In the genomic region with DNA sequence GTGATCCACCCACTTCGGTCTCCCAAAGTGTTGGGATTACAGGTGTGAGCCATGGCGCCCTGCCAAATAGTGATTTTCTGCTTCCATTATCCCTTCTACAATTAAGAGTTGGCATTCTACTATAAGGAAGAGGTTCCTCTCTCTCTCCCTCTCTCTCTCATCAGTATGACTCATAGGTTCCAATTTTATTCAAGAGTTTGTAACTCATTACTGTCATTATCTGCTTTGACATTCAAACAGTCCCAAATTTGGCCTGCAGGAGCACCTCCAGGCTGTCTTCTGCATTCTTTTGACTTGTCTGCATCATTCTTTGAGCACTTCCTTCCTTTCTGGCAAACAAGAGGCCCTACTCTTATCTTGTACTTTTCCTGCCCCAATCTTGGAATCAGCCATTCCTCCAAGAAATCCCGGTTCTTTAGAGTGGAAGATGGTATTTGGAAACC, we compare ENCODE assay signal across 17 cellular contexts. TPM values are rescaled to one million over a fixed set of nuclear protein-coding genes. Genes with fewer than 3 reads are reported as not detected.
A peak's percentile ranks its signal among the peaks of the same experiment; 100 is the strongest.
DNase-seq lines count a peak whose midpoint lies in the region; ATAC-seq, FAIRE-seq and TF ChIP-seq lines count a peak whose summit lies in the region.
"Had no signal": no experiment of that assay in that cellular context is flagged by ENCODE, and none has a peak within 500 bp of the region (broad histone marks: within the 10 kb centered on the region; RNA-seq: fewer than 3 reads in every experiment).

No MANE protein-coding gene starts in this region.

- no TSS peak for BruUV-seq in HCT116 (replicated peaks; lab: Mats Ljungman, UMichigan)

- H4K20me1 ChIP-seq in HCT116 (ENCODE audit: insufficient read depth): no peaks in the 10 kb centered on the region

- H3K4me3 ChIP-seq in HCT116 (replicated peaks in 1 of 2; ENCODE audit: low read depth in 1 of 2, low read length in 2 of 2): no peak overlapping the region
- H3K4me3 ChIP-seq in psoas muscle: no peak overlapping the region
- H3K4me3 ChIP-seq in aorta (ENCODE audit: low read length in 2 of 2): no peak overlapping the region
- H3K4me3 ChIP-seq: gastroesophageal sphincter, GM23338, lower lobe of right lung, SJSA1 had no signal

- peak; percentile 50 for DNase-seq in AG08395 (ENCODE audit: low spot score)
- DNase-seq in HCT116 (ENCODE audit: low read depth, low spot score): no peak
- DNase-seq in NCI-H748 (lab: John Stamatoyannopoulos, UW; ENCODE audit: unreplicated experiment): peak; percentile 59
- no peak for DNase-seq in psoas muscle
- DNase-seq in effector CD8-positive, alpha-beta T cell (lab: John Stamatoyannopoulos, UW): no peak
- DNase-seq in GM12891 (ENCODE audit: insufficient read length, low spot score): no peak
- no peak for DNase-seq in aorta
- DNase-seq: activated CD4-positive, alpha-beta T cell treated with anti-CD3 and anti-CD28 coated beads for 48 hours; activated naive CD4-positive, alpha-beta T cell; lower lobe of right lung; stimulated activated CD8-positive, alpha-beta memory T cell treated with anti-CD3 and anti-CD28 coated beads, Interleukin-4, amount 100 ng/mL, for 48 hours had no signal

- H3K27ac ChIP-seq in HCT116 (ENCODE audit: low read depth, low read length) (no peak overlapping the region), psoas muscle (no peak overlapping the region), aorta (ENCODE audit: low read depth in 1 of 2, low read length in 2 of 2) (no peak overlapping the region)
- H3K27ac ChIP-seq: C4-2B, gastroesophageal sphincter, lower lobe of right lung, SJSA1 had no signal

- peaks cover 0 to 17% of the 10 kb centered on the region in 2 experiments; a peak in 2 of 4 replicates for H3K4me1 ChIP-seq in HCT116 (ENCODE audit: control insufficient read depth in 1 of 2, insufficient read depth in 2 of 2, low read length in 2 of 2)
- H3K4me1 ChIP-seq in psoas muscle: no peaks in the 10 kb centered on the region
- H3K4me1 ChIP-seq in aorta (ENCODE audit: control insufficient read depth in 1 of 2, insufficient read depth in 2 of 2, low read length in 2 of 2): no peaks in the 10 kb centered on the region
- H3K4me1 ChIP-seq: gastroesophageal sphincter, lower lobe of right lung had no signal

- no peaks in the 10 kb centered on the region for H3K79me2 ChIP-seq in HCT116 (ENCODE audit: insufficient read depth, low read length)

- no peak for TF ChIP-seq POLR2A in HCT116 (IDR thresholded peaks at IDR 0.05; ENCODE audit: borderline replicate concordance, extremely low read depth, insufficient read depth, insufficient read length)
- no peak for TF ChIP-seq POLR2A in GM12891 (IDR thresholded peaks at IDR 0.05; ENCODE audit: low read depth, low read length)

- intact Hi-C loops in HCT116 (cut with micrococcal nuclease) (no loop called here), psoas muscle (cut with DNase I) (no loop called here), aorta (cut with DNase I) (no loop called here)

- RAD21 ChIA-PET in HCT116 (lab: Charles Lee; ENCODE audit: low non-redundant PET in 1 of 2, low total read pairs in 2 of 2, uncharacterized antibody in 2 of 2, unreplicated experiment in 2 of 2): interaction anchor here in 1 of 2 experiments (0.6 kb wide), 1 partner anchor 163 kb away, joined by 4 read pairs; no protein-coding TSS in a partner anchor

- POLR2A ChIA-PET in HCT116 (lab: Charles Lee): interaction anchor here (0.7 kb wide), 1 partner anchor 78 kb away, joined by 3 read pairs; no protein-coding TSS in a partner anchor

- WGBS in psoas muscle, 3 donors: 78 to 82% (median 80%) methylated on average over 3 of the region's 3 CpGs
- 88 to 91% methylated on average over 3 of the region's 3 CpGs for WGBS in aorta, 2 donors

- H3K36me3 ChIP-seq in HCT116 (ENCODE audit: control insufficient read depth in 1 of 2, insufficient read depth in 2 of 2, low read length in 2 of 2) (no peaks in the 10 kb centered on the region), psoas muscle (ENCODE audit: insufficient read depth in 1 of 2, low read depth in 1 of 2) (no peaks in the 10 kb centered on the region), aorta (ENCODE audit: control insufficient read depth in 1 of 2, insufficient read depth in 2 of 2, low read length in 1 of 2) (no peaks in the 10 kb centered on the region)
- H3K36me3 ChIP-seq: gastroesophageal sphincter, lower lobe of right lung, SJSA1 had no signal

- no peak overlapping the region for H3K4me2 ChIP-seq in HCT116 (ENCODE audit: low read length)
- H3K4me2 ChIP-seq: GM23338 had no signal

- no peak overlapping the region for H3K9ac ChIP-seq in HCT116 (ENCODE audit: low read length)

- no peak overlapping the region for H2AFZ ChIP-seq in HCT116 (ENCODE audit: low read depth, low read length, poor library complexity, severe bottlenecking)
- H2AFZ ChIP-seq: GM23338 had no signal

- no peak for TF ChIP-seq RAD21 in HCT116 (IDR thresholded peaks at IDR 0.05; ENCODE audit: low read depth)

- H3K27me3 ChIP-seq in HCT116 (ENCODE audit: insufficient read depth, low read length) (no peaks in the 10 kb centered on the region), psoas muscle (ENCODE audit: insufficient read depth in 3 of 3, low read length in 2 of 3) (no peaks in the 10 kb centered on the region), aorta (ENCODE audit: control insufficient read depth in 1 of 2, insufficient read depth in 2 of 2, low read length in 1 of 2) (no peaks in the 10 kb centered on the region)
- H3K27me3 ChIP-seq: gastroesophageal sphincter, SJSA1 had no signal

- H3K9me2 ChIP-seq in HCT116 (ENCODE audit: insufficient read depth): no peaks in the 10 kb centered on the region

- CTCF ChIA-PET in HCT116 (lab: Charles Lee): no interaction called here

- no peak for FAIRE-seq in GM12891 (lab: Jason Lieb, UNC)
- FAIRE-seq: HTR-8/SVneo had no signal

- H3K9me3 ChIP-seq in HCT116 (ENCODE audit: control insufficient read depth in 1 of 2, insufficient read depth in 1 of 2, low read depth in 1 of 2, low read length in 2 of 2): no peaks in the 10 kb centered on the region
- H3K9me3 ChIP-seq in psoas muscle: no peaks in the 10 kb centered on the region
- no peaks in the 10 kb centered on the region for H3K9me3 ChIP-seq in aorta (ENCODE audit: control insufficient read depth, low read length)
- H3K9me3 ChIP-seq: gastroesophageal sphincter, lower lobe of right lung, SJSA1 had no signal

- ATAC-seq in HCT116 (no peak), esophagus mucosa (peak; percentile 47), psoas muscle (no peak), aorta (ENCODE audit: low FRiP score) (no peak)
- ATAC-seq: gastroesophageal sphincter, GM23338, lower lobe of right lung had no signal

- TF ChIP-seq CTCF in HCT116 (IDR thresholded peaks at IDR 0.05 in 2 of 3, conservative IDR thresholded peaks at IDR 0.05 in 1 of 3; ENCODE audit: borderline replicate concordance in 1 of 3, insufficient read depth in 1 of 3, low read depth in 2 of 3, low read length in 2 of 3) (no peak), psoas muscle (IDR thresholded peaks at IDR 0.05) (no peak)

TF ChIP-seq in HCT116, 20 proteins besides CTCF, POLR2A, EP300 and RAD21:
- TF ChIP-seq TCF7L2 (IDR thresholded peaks at IDR 0.05; ENCODE audit: borderline replicate concordance, extremely low read depth, insufficient read depth, insufficient read length) (no peak), YY1 (IDR thresholded peaks at IDR 0.05; ENCODE audit: extremely low read depth, insufficient replicate concordance, low read depth, low read length) (no peak), JUND (IDR thresholded peaks at IDR 0.05) (no peak), FOSL1 (IDR thresholded peaks at IDR 0.05; ENCODE audit: low read depth) (peak; percentile 48), EZH2phosphoT487 (IDR thresholded peaks at IDR 0.05; ENCODE audit: borderline replicate concordance) (no peak), ZNF274 (IDR thresholded peaks at IDR 0.05; ENCODE audit: low read depth, low read length) (no peak)
- TF ChIP-seq, protein P1, sequence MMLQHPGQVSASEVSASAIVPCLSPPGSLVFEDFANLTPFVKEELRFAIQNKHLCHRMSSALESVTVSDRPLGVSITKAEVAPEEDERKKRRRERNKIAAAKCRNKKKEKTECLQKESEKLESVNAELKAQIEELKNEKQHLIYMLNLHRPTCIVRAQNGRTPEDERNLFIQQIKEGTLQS (IDR thresholded peaks at IDR 0.05): no peak

TF ChIP-seq in GM12891, 5 proteins besides CTCF, POLR2A, EP300 and RAD21:
- TF ChIP-seq SPI1 (IDR thresholded peaks at IDR 0.05; ENCODE audit: low read depth, low read length) (no peak), PAX5 (IDR thresholded peaks at IDR 0.05; ENCODE audit: insufficient read depth, low read length, severe bottlenecking) (no peak), POLR2AphosphoS5 (IDR thresholded peaks at IDR 0.05; ENCODE audit: low read depth, low read length) (no peak), TAF1 (IDR thresholded peaks at IDR 0.05; ENCODE audit: low read depth, low read length) (no peak), POU2F2 (IDR thresholded peaks at IDR 0.05; ENCODE audit: low read depth, low read length) (no peak)

RNA-seq across cellular contexts. Expression of a gene that starts 33.2 kb away (rescaled TPM):
- total RNA-seq in HCT116 (2021; ENCODE audit: unreplicated experiment) (106 TPM), esophagus mucosa (21.4 TPM), psoas muscle (100 to 1,000 TPM in 1 of 4 donors, 10 to 100 TPM in 3; 52.0 to 236 (median 80.9) TPM), aorta (100 to 1,000 TPM; 206 to 267 TPM)
- polyA plus RNA-seq in HCT116 (2012): 90.5 and 92.3 TPM in 2 replicates
- polyA plus RNA-seq in psoas muscle (100 to 1,000 TPM in 2 of 3 donors, 10 to 100 TPM in 1; 84.6 to 215 (median 141) TPM), aorta (100 to 1,000 TPM; 145 to 164 TPM)
- 22.9 TPM for polyA plus RNA-seq in GM12891 (2012; ENCODE audit: low read depth, missing spikeins)

RNA-seq across cellular contexts. Expression of a gene that starts 33.8 kb away (rescaled TPM):
- total RNA-seq in HCT116 (2021; ENCODE audit: unreplicated experiment) (0.49 TPM), esophagus mucosa (0.84 TPM), psoas muscle (1 to 10 TPM in 2 of 4 donors, under 1 TPM in 2; 0.82 to 3.3 (median 1.7) TPM), aorta (1 to 10 TPM; 6.1 to 7.4 TPM)
- polyA plus RNA-seq in HCT116 (2012): 0.06 and 0.09 TPM in 2 replicates
- polyA plus RNA-seq in psoas muscle (under 1 TPM; 0.27 to 0.62 (median 0.42) TPM), aorta (1 to 10 TPM; 1.3 to 1.8 TPM)
- 0.28 TPM for polyA plus RNA-seq in GM12891 (2012; ENCODE audit: low read depth, missing spikeins)
- total RNA-seq: GM23338 had no signal

Comparison
In these comparisons a context has a peak if more than half of its experiments do, and no peak if none do; other contexts are left out.
1. DNase-seq: peak in AG08395 (single experiment) and NCI-H748 (single experiment); none in HCT116 (single experiment), psoas muscle (0 of 2), effector CD8-positive, alpha-beta T cell (single experiment), GM12891 (single experiment) and aorta (0 of 2).